Comparison of ENCODE assay signal across 25 cellular contexts in the genomic region with DNA sequence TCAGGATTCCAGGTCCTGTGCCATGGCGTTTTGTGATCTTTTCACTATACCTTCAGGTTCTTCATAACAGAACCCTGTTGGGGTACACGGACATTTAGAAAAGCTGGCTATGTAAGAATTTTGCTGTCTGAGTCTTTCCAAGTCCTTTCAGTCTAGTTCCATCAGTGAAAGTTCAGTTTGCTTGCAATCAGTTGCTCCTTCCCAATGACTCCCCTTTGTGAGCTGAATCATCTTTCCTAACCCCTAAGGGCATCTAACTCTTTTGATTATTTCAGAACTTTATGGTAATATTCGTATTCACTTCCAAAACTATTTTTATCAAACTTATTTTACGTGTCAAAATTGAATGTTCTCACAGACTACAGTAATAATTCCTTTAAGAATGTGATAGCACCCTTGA.
"Had no signal": no experiment of that assay in that cellular context is flagged by ENCODE, and none has a peak within 500 bp of the region (broad histone marks: within the 10 kb centered on the region; RNA-seq: fewer than 3 reads in every experiment).

No MANE protein-coding gene starts in this region.

- H3K36me3 ChIP-seq: ascending aorta had no signal

- H3K4me1 ChIP-seq: ascending aorta had no signal

- DNase-seq: activated CD4-positive, alpha-beta memory T cell treated with anti-CD3 and anti-CD28 coated beads for 36 hours; activated CD4-positive, alpha-beta T cell treated with anti-CD3 and anti-CD28 coated beads for 36 hours; activated CD4-positive, alpha-beta T cell treated with anti-CD3 and anti-CD28 coated beads, Interleukin-2, amount 10 ng/mL, durations not matched to agents 24 days and 14 days; activated CD4-positive, CD25-positive, alpha-beta regulatory T cell; activated CD4-positive, CD25-positive, alpha-beta regulatory T cell treated with anti-CD3 and anti-CD28 coated beads, Interleukin-2, amount 50 U/mL, for 72 hours; activated CD8-positive, alpha-beta memory T cell treated with anti-CD3 and anti-CD28 coated beads, Interleukin-2, amount 10 ng/mL, durations not matched to agents 7 days and 5 days; activated CD8-positive, alpha-beta memory T cell treated with anti-CD3 and anti-CD28 coated beads, Interleukin-2, amount 50 U/mL, for 4 hours; activated CD8-positive, alpha-beta T cell treated with anti-CD3 and anti-CD28 coated beads, Interleukin-2, amount 10 ng/mL, durations not matched to agents 7 days and 5 days; activated gamma-delta T cell; activated naive CD4-positive, alpha-beta T cell; activated naive CD4-positive, alpha-beta T cell treated with anti-CD3 and anti-CD28 coated beads, Interleukin-2, amount 10 ng/mL, durations not matched to agents 7 days and 5 days; activated naive CD8-positive, alpha-beta T cell treated with anti-CD3 and anti-CD28 coated beads, Interleukin-2, amount 10 ng/mL, durations not matched to agents 7 days and 5 days; activated T-cell treated with anti-CD3 and anti-CD28 coated beads, Interleukin-2, amount 50 U/mL, for 24 hours; activated T-cell treated with anti-CD3 and anti-CD28 coated beads, Interleukin-2, amount 50 U/mL, for 72 hours; dorsolateral prefrontal cortex; effector memory CD4-positive, alpha-beta T cell; endodermal cell; erythroblast; foreskin melanocyte; T-helper 2 cell had no signal

- H3K27me3 ChIP-seq: ascending aorta, dorsolateral prefrontal cortex, esophagus muscularis mucosa, gastroesophageal sphincter had no signal

- H3K9me3 ChIP-seq: ascending aorta, esophagus muscularis mucosa, gastroesophageal sphincter had no signal

- ATAC-seq: activated CD4-positive, alpha-beta T cell treated with anti-CD3 and anti-CD28 coated beads for 36 hours; activated CD8-positive, alpha-beta memory T cell treated with anti-CD3 and anti-CD28 coated beads, Interleukin-2, amount 10 ng/mL, durations not matched to agents 7 days and 5 days; activated CD8-positive, alpha-beta T cell treated with anti-CD3 and anti-CD28 coated beads, Interleukin-2, amount 10 ng/mL, durations not matched to agents 7 days and 5 days; activated naive CD4-positive, alpha-beta T cell treated with anti-CD3 and anti-CD28 coated beads, Interleukin-2, amount 50 U/mL, for 72 hours; activated T-cell treated with anti-CD3 and anti-CD28 coated beads, Interleukin-2, amount 50 U/mL, for 72 hours; gastroesophageal sphincter had no signal

- H3K4me3 ChIP-seq: ascending aorta, coronary artery, dorsolateral prefrontal cortex, esophagus muscularis mucosa, gastroesophageal sphincter had no signal

- H3K27ac ChIP-seq: ascending aorta, coronary artery, dorsolateral prefrontal cortex, esophagus muscularis mucosa, gastroesophageal sphincter had no signal
